ENCODE assay signal across 9 cellular contexts in genomic region chr16:1002399-1003161, GRCh38.
DNase-seq lines count a peak whose midpoint lies in the region; ATAC-seq and TF ChIP-seq lines count a peak whose summit lies in the region.
"Had no signal": no experiment of that assay in that cellular context is flagged by ENCODE, and none has a peak within 500 bp of the region (broad histone marks: within the 10 kb centered on the region; RNA-seq: fewer than 3 reads in every experiment).

No MANE protein-coding gene starts in this region.

- ATAC-seq in GM21360 (IDR thresholded peaks at IDR 0.05; ENCODE audit: unreplicated experiment) (no peak), GM18907 (IDR thresholded peaks at IDR 0.05; ENCODE audit: unreplicated experiment) (no peak)

- peak; percentile 8 for DNase-seq in NOMO-1 treated with DMSO at 0.1 percent for 48 hours (lab: John Stamatoyannopoulos, UW; ENCODE audit: unreplicated experiment)
- no peak for DNase-seq in NOMO-1 (lab: John Stamatoyannopoulos, UW; ENCODE audit: unreplicated experiment in 2 of 2)
- peak; percentile 69 to 76 for DNase-seq in activated CD8-positive, alpha-beta memory T cell treated with anti-CD3 and anti-CD28 coated beads for 4 hours (ENCODE audit: low read depth in 2 of 2)
- peak; percentile 6 for DNase-seq in epithelial cell of esophagus (ENCODE audit: low read depth)
- DNase-seq in stimulated activated CD4-positive, alpha-beta T cell treated with anti-CD3 and anti-CD28 coated beads, Interleukin-1b, Interleukin-23, amount 100 ng/mL, for 24 hours (ENCODE audit: low read depth in 4 of 4, low spot score in 1 of 4) = peak; percentile 44 to 83 (median 56)
- no peak for DNase-seq in NCI-H82 treated with DMSO at 0.1 percent for 48 hours (lab: John Stamatoyannopoulos, UW; ENCODE audit: unreplicated experiment)

- TF ChIP-seq CTCF in epithelial cell of esophagus (IDR thresholded peaks at IDR 0.05; ENCODE audit: insufficient read depth, low read depth, low read length, missing control alignments) = no peak

- H3K4me3 ChIP-seq in epithelial cell of esophagus (ENCODE audit: low read length) = no peak overlapping the region
- H3K4me3 ChIP-seq: skin epidermis had no signal

Comparison
In these comparisons a context has a peak if more than half of its experiments do, and no peak if none do; other contexts are left out.
1. DNase-seq: peak in NOMO-1 treated with DMSO at 0.1 percent for 48 hours (single experiment), activated CD8-positive, alpha-beta memory T cell treated with anti-CD3 and anti-CD28 coated beads for 4 hours (2 of 2), epithelial cell of esophagus (single experiment) and stimulated activated CD4-positive, alpha-beta T cell treated with anti-CD3 and anti-CD28 coated beads, Interleukin-1b, Interleukin-23, amount 100 ng/mL, for 24 hours (4 of 4); none in NOMO-1 (0 of 2) and NCI-H82 treated with DMSO at 0.1 percent for 48 hours (single experiment).